In genomic region chr17:36486204-36487194, GRCh38 we compare ENCODE assay signal across 8 cellular contexts. TPM values are rescaled to one million over a fixed set of nuclear protein-coding genes. Genes with fewer than 3 reads are reported as not detected.
DNase-seq lines count a peak whose midpoint lies in the region; ATAC-seq, FAIRE-seq and TF ChIP-seq lines count a peak whose summit lies in the region.

Gene ZNHIT3 (plus strand): TSS chr17:36486681. CDS start chr17:36486700, 19 bp downstream.

- H3K36me3 ChIP-seq in adipocyte (ENCODE audit: control insufficient read depth, insufficient read depth, low read length, severe bottlenecking), result no peaks in the 10 kb centered on the region
- peaks cover 0 to 10% (median 0%) of the 10 kb centered on the region in 9 donors for H3K36me3 ChIP-seq in heart left ventricle
- H3K36me3 ChIP-seq in transverse colon, result peaks cover 0 to 7% (median 0%) of the 10 kb centered on the region in 4 donors

- ATAC-seq in HG02852 (IDR thresholded peaks at IDR 0.05; ENCODE audit: unreplicated experiment), result peak; percentile 90
- peak; percentile 91 to 98 (median 97) for ATAC-seq in heart left ventricle

- TF ChIP-seq POLR2A in GM12892 (IDR thresholded peaks at IDR 0.05; ENCODE audit: low read depth, low read length), result peak; percentile 87
- peak in 1 of 2 donors; percentile 64 for TF ChIP-seq POLR2A in heart left ventricle (IDR thresholded peaks at IDR 0.05)
- TF ChIP-seq POLR2A in transverse colon (IDR thresholded peaks at IDR 0.05), result peak; percentile 66

- 0 to 1% (median 1%) methylated on average over 30 to 73 of the region's 73 CpGs for WGBS in heart left ventricle, 4 donors
- 0 to 2% methylated on average over 1 to 54 of the region's 73 CpGs for WGBS in transverse colon (ENCODE audit: low coverage in 1 of 2), 2 donors

- intact Hi-C loops in heart left ventricle (cut with DNase I), result loop anchor here in 8 of 10 donors (5.0 to 10.0 kb wide), 7 partner anchors 46 to 512 kb away; partner anchors contain the start of genes MYO19 (in 4 of the 8), PIGW (in 4 of the 8), DHRS11 (in 1 of the 8) and GGNBP2 (in 1 of the 8)
- intact Hi-C loops in transverse colon (cut with DNase I; ENCODE audit: low total_unique reads), result no loop called here

- peak; percentile 89 for DNase-seq in GM12892 (ENCODE audit: insufficient read length)
- DNase-seq in NCI-H1436 treated with DMSO at 0.1 percent for 48 hours (lab: John Stamatoyannopoulos, UW), result peak; percentile 91
- peak; percentile 88 for DNase-seq in T follicular helper cell (ENCODE audit: low read depth)
- peak; percentile 98 for DNase-seq in adipocyte (ENCODE audit: low read depth)
- peak; percentile 92 to 95 (median 93) for DNase-seq in heart left ventricle
- peak; percentile 95 for DNase-seq in pons (ENCODE audit: low spot score)
- DNase-seq in transverse colon, result peak; percentile 94

- H3K4me3 ChIP-seq in adipocyte (ENCODE audit: low read length) (peak within 1 kb of the TSS; percentile 97), heart left ventricle (peak within 1 kb of the TSS; percentile 74 to 99 (median 96)), transverse colon (peak within 1 kb of the TSS; percentile 54 to 97 (median 94))

- H3K27ac ChIP-seq in heart left ventricle (peak within 1 kb of the TSS; percentile 63 to 88 (median 80)), transverse colon (peak within 1 kb of the TSS; percentile 84 to 91 (median 88))

- H3K4me1 ChIP-seq in adipocyte (ENCODE audit: control insufficient read depth, insufficient read depth, low read length) (peaks cover 16% of the 10 kb centered on the region), heart left ventricle (peaks cover 2 to 40% (median 29%) of the 10 kb centered on the region in 12 donors), transverse colon (peaks cover 11 to 36% (median 28%) of the 10 kb centered on the region in 4 donors)

- in situ Hi-C loops in transverse colon (cut with MboI; ENCODE audit: low pct_ligation_motif_present in 1 of 4, low pct_unique_long_range_greater_than_20kb in 1 of 4, low sequenced_read_pairs in 3 of 4), result loop anchor here in 2 of 4 donors (25.0 kb wide), 1 partner anchor 524 kb away; no protein-coding TSS in a partner anchor

- TF ChIP-seq CTCF in heart left ventricle (IDR thresholded peaks at IDR 0.05), result no peak
- TF ChIP-seq CTCF in transverse colon (IDR thresholded peaks at IDR 0.05), result no peak

- FAIRE-seq in GM12892 (lab: Jason Lieb, UNC), result no peak

- TF ChIP-seq EP300 in transverse colon (IDR thresholded peaks at IDR 0.05; ENCODE audit: low read depth), result no peak

- peak within 1 kb of the TSS; percentile 93 for H3K9ac ChIP-seq in adipocyte (ENCODE audit: low read length)

- H3K9me3 ChIP-seq in adipocyte (ENCODE audit: control insufficient read depth, low read length), result no peaks in the 10 kb centered on the region
- H3K9me3 ChIP-seq in heart left ventricle, result peaks cover 0 to 4% (median 0%) of the 10 kb centered on the region in 12 donors
- no peaks in the 10 kb centered on the region for H3K9me3 ChIP-seq in transverse colon

- H3K27me3 ChIP-seq in adipocyte (replicated peaks; ENCODE audit: control insufficient read depth, insufficient read depth, low read length), result peaks cover 10% of the 10 kb centered on the region
- H3K27me3 ChIP-seq in heart left ventricle, result peaks cover 0 to 14% (median 0%) of the 10 kb centered on the region in 9 donors
- H3K27me3 ChIP-seq in transverse colon, result peaks cover 11% of the 10 kb centered on the region

RNA-seq across cellular contexts. Expression of gene ZNHIT3, which starts in this region (rescaled TPM):
- polyA plus RNA-seq in GM12892 (2012; ENCODE audit: missing spikeins), result 69.7 TPM
- total RNA-seq in heart left ventricle, result 10 to 100 TPM; 14.8 to 28.5 (median 23.1) TPM
- 10 to 100 TPM; 22.7 to 41.2 TPM for polyA plus RNA-seq in heart left ventricle
- total RNA-seq in transverse colon, result 10 to 100 TPM in 3 of 4 donors, 1 to 10 TPM in 1; 6.7 to 38.6 (median 27.2) TPM

Comparison
In these comparisons a context has a peak if more than half of its experiments do, and no peak if none do; other contexts are left out.
1. Peak in every context shown above with its lines: DNase-seq, ATAC-seq, H3K4me3 ChIP-seq and H3K27ac ChIP-seq.